ENCODE assay signal across 1 cellular context in genomic region chr15:85172846-85173490, GRCh38.
TF ChIP-seq lines count a peak whose summit lies in the region.

No MANE protein-coding gene starts in this region.

TF ChIP-seq in K562, 482 proteins besides CTCF, POLR2A, EP300 and RAD21 (continued from another document):
- no peak for TF ChIP-seq AFF4 (CRISPR knock-in tag; IDR thresholded peaks at IDR 0.05)
- no peak for TF ChIP-seq RBM25 (IDR thresholded peaks at IDR 0.05; ENCODE audit: low read depth, low read length, severe bottlenecking)
- TF ChIP-seq HDAC3 (IDR thresholded peaks at IDR 0.05; ENCODE audit: borderline replicate concordance, partially characterized antibody) = no peak
- no peak for TF ChIP-seq MBD1 (CRISPR knock-in tag; IDR thresholded peaks at IDR 0.05)
- peak; percentile 57 for TF ChIP-seq CBFA2T2 (conservative IDR thresholded peaks at IDR 0.05)
- no peak for TF ChIP-seq CHD7 (IDR thresholded peaks at IDR 0.05; ENCODE audit: low read depth, low read length)
- TF ChIP-seq E2F5 (CRISPR knock-in tag; IDR thresholded peaks at IDR 0.05) = no peak
- TF ChIP-seq CREBBP (IDR thresholded peaks at IDR 0.05; ENCODE audit: low read depth, low read length) = no peak
- no peak for TF ChIP-seq ZFP30 (CRISPR knock-in tag; IDR thresholded peaks at IDR 0.05; ENCODE audit: borderline replicate concordance)
- TF ChIP-seq NR2C1 (IDR thresholded peaks at IDR 0.05) = no peak
- no peak for TF ChIP-seq NR2C1 (tag; IDR thresholded peaks at IDR 0.05)
- no peak for TF ChIP-seq E2F6 (IDR thresholded peaks at IDR 0.05; ENCODE audit: borderline replicate concordance in 1 of 2, extremely low read depth in 1 of 2, insufficient read depth in 1 of 2, insufficient read length in 1 of 2, low read depth in 1 of 2, low read length in 1 of 2, poor library complexity in 1 of 2, severe bottlenecking in 1 of 2)
- TF ChIP-seq NFE2 (IDR thresholded peaks at IDR 0.05; ENCODE audit: low read depth) = no peak
- no peak for TF ChIP-seq NELFE (IDR thresholded peaks at IDR 0.05; ENCODE audit: insufficient read depth, insufficient read length)
- no peak for TF ChIP-seq E4F1 (CRISPR knock-in tag; IDR thresholded peaks at IDR 0.05; ENCODE audit: borderline replicate concordance)
- no peak for TF ChIP-seq ZNF384 (IDR thresholded peaks at IDR 0.05; ENCODE audit: low read depth, low read length)
